Comparison of ENCODE assay signal across 8 cellular contexts in genomic region chr14:72519543-72519942, GRCh38.
DNase-seq lines count a peak whose midpoint lies in the region; ATAC-seq and TF ChIP-seq lines count a peak whose summit lies in the region.

No MANE protein-coding gene starts in this region.

- H3K27ac ChIP-seq in CD4-positive, alpha-beta memory T cell (ENCODE audit: low read depth, low read length), result peak overlapping the region; percentile 29
- no peak overlapping the region for H3K27ac ChIP-seq in tibial artery

- ATAC-seq in GM19372 (IDR thresholded peaks at IDR 0.05; ENCODE audit: low read depth, unreplicated experiment), result peak; percentile 9
- ATAC-seq in HG03354 (IDR thresholded peaks at IDR 0.05; ENCODE audit: poor library complexity, severe bottlenecking, unreplicated experiment), result peak; percentile 23

- intact Hi-C loops in CD4-positive, alpha-beta memory T cell (cut with micrococcal nuclease), result loop anchor here (2.0 to 5.0 kb wide), 2 partner anchors 75 to 953 kb away; no protein-coding TSS in a partner anchor
- intact Hi-C loops in activated T-helper 1 cell treated with anti-CD3 and anti-CD28 coated beads, Interleukin-12 subunit alpha, Interleukin-12 subunit beta, Interleukin-2, Interleukin-4 antibody, amounts not matched to agents 30 ng/mL and 10 ng/mL and 1 ng/mL, durations not matched to agents 14 hours and 24 hours and 36 hours (cut with micrococcal nuclease), result loop anchor here (1.0 to 5.0 kb wide), 8 partner anchors 12 to 948 kb away; partner anchors contain the start of gene RBM25
- intact Hi-C loops in tibial artery (cut with DNase I; ENCODE audit: low total_unique reads), result no loop called here

- peaks cover 45% of the 10 kb centered on the region for H3K4me1 ChIP-seq in CD4-positive, alpha-beta memory T cell (ENCODE audit: insufficient read depth, low read length)
- peaks cover 0 to 14% (median 1%) of the 10 kb centered on the region in 4 donors for H3K4me1 ChIP-seq in tibial artery

- H3K27ac Mint-ChIP-seq in CD4-positive, alpha-beta memory T cell, result peak overlapping the region in 6 of 7 donors; percentile 6 to 63 (median 32)
- H3K27ac Mint-ChIP-seq in activated T-helper 1 cell treated with anti-CD3 and anti-CD28 coated beads, Interleukin-12 subunit alpha, Interleukin-12 subunit beta, Interleukin-2, Interleukin-4 antibody, amounts not matched to agents 30 ng/mL and 10 ng/mL and 1 ng/mL, durations not matched to agents 14 hours and 24 hours and 36 hours, result peak overlapping the region; percentile 83

- DNase-seq in CD4-positive, alpha-beta memory T cell, result peak in 1 of 5 donors; percentile 57
- no peak for DNase-seq in activated T-helper 1 cell treated with anti-CD3 and anti-CD28 coated beads, Interleukin-12 subunit alpha, Interleukin-12 subunit beta, Interleukin-2, Interleukin-4 antibody, amounts not matched to agents 30 ng/mL and 10 ng/mL and 1 ng/mL, durations not matched to agents 14 hours and 24 hours and 36 hours (ENCODE audit: low spot score)
- no peak for DNase-seq in stimulated activated CD8-positive, alpha-beta memory T cell treated with anti-CD3 and anti-CD28 coated beads, Interleukin-4, amount 100 ng/mL, for 48 hours
- DNase-seq in medulla oblongata (ENCODE audit: extremely low spot score), result no peak
- no peak for DNase-seq in tibial artery
- DNase-seq in Kasumi-1 (lab: John Stamatoyannopoulos, UW), result no peak

- peaks cover 38 to 69% (median 51%) of the 10 kb centered on the region in 4 donors for H3K4me1 Mint-ChIP-seq in CD4-positive, alpha-beta memory T cell
- H3K4me1 Mint-ChIP-seq in activated T-helper 1 cell treated with anti-CD3 and anti-CD28 coated beads, Interleukin-12 subunit alpha, Interleukin-12 subunit beta, Interleukin-2, Interleukin-4 antibody, amounts not matched to agents 30 ng/mL and 10 ng/mL and 1 ng/mL, durations not matched to agents 14 hours and 24 hours and 36 hours (ENCODE audit: low read depth), result peaks cover 86% of the 10 kb centered on the region

- H3K36me3 ChIP-seq in CD4-positive, alpha-beta memory T cell (ENCODE audit: insufficient read depth, low read length), result no peaks in the 10 kb centered on the region
- H3K36me3 ChIP-seq in tibial artery, result no peaks in the 10 kb centered on the region

- H3K27me3 ChIP-seq in CD4-positive, alpha-beta memory T cell (ENCODE audit: insufficient read depth, low read length), result no peaks in the 10 kb centered on the region
- H3K27me3 ChIP-seq in tibial artery, result no peaks in the 10 kb centered on the region

- H3K9me3 Mint-ChIP-seq in CD4-positive, alpha-beta memory T cell, result peaks cover 0 to 14% (median 5%) of the 10 kb centered on the region in 8 donors
- peaks cover 23% of the 10 kb centered on the region for H3K9me3 Mint-ChIP-seq in activated T-helper 1 cell treated with anti-CD3 and anti-CD28 coated beads, Interleukin-12 subunit alpha, Interleukin-12 subunit beta, Interleukin-2, Interleukin-4 antibody, amounts not matched to agents 30 ng/mL and 10 ng/mL and 1 ng/mL, durations not matched to agents 14 hours and 24 hours and 36 hours

- POLR2A ChIA-PET in CD4-positive, alpha-beta memory T cell (lab: Charles Lee; ENCODE audit: partially characterized antibody), result interaction anchor here (1.3 kb wide), 1 partner anchor 374 kb away, joined by 6 read pairs; the partner anchor contains the start of gene DPF3

- no peak for TF ChIP-seq CTCF in tibial artery (IDR thresholded peaks at IDR 0.05)

- CTCF ChIA-PET in CD4-positive, alpha-beta memory T cell (lab: Charles Lee; ENCODE audit: partially characterized antibody), result interaction anchor here (1.3 to 11.3 kb wide), 2 partner anchors 385 to 429 kb away, joined by 5 to 264 read pairs; no protein-coding TSS in a partner anchor

- no peaks in the 10 kb centered on the region for H3K27me3 Mint-ChIP-seq in CD4-positive, alpha-beta memory T cell
- H3K27me3 Mint-ChIP-seq in activated T-helper 1 cell treated with anti-CD3 and anti-CD28 coated beads, Interleukin-12 subunit alpha, Interleukin-12 subunit beta, Interleukin-2, Interleukin-4 antibody, amounts not matched to agents 30 ng/mL and 10 ng/mL and 1 ng/mL, durations not matched to agents 14 hours and 24 hours and 36 hours (ENCODE audit: insufficient read depth), result peaks cover 2% of the 10 kb centered on the region

- no peak overlapping the region for H3K4me3 ChIP-seq in CD4-positive, alpha-beta memory T cell (ENCODE audit: low read length in 2 of 2)
- H3K4me3 ChIP-seq in tibial artery, result no peak overlapping the region

- H3K9me3 ChIP-seq in CD4-positive, alpha-beta memory T cell (ENCODE audit: control insufficient read depth in 1 of 2, low read length in 2 of 2), result no peaks in the 10 kb centered on the region
- no peaks in the 10 kb centered on the region for H3K9me3 ChIP-seq in tibial artery

- peak overlapping the region in 7 of 8 donors; percentile 51 to 78 (median 63) for H3K4me3 Mint-ChIP-seq in CD4-positive, alpha-beta memory T cell
- peak overlapping the region; percentile 56 for H3K4me3 Mint-ChIP-seq in activated T-helper 1 cell treated with anti-CD3 and anti-CD28 coated beads, Interleukin-12 subunit alpha, Interleukin-12 subunit beta, Interleukin-2, Interleukin-4 antibody, amounts not matched to agents 30 ng/mL and 10 ng/mL and 1 ng/mL, durations not matched to agents 14 hours and 24 hours and 36 hours

- no peaks in the 10 kb centered on the region for H3K36me3 Mint-ChIP-seq in CD4-positive, alpha-beta memory T cell
- H3K36me3 Mint-ChIP-seq in activated T-helper 1 cell treated with anti-CD3 and anti-CD28 coated beads, Interleukin-12 subunit alpha, Interleukin-12 subunit beta, Interleukin-2, Interleukin-4 antibody, amounts not matched to agents 30 ng/mL and 10 ng/mL and 1 ng/mL, durations not matched to agents 14 hours and 24 hours and 36 hours (ENCODE audit: low read depth), result peaks cover 23% of the 10 kb centered on the region
